14 cellular contexts compared by ENCODE assay signal in genomic region chr10:93752761-93753160, GRCh38. TPM values are rescaled to one million over a fixed set of nuclear protein-coding genes. Genes with fewer than 3 reads are reported as not detected.
A peak's percentile ranks its signal among the peaks of the same experiment; 100 is the strongest.
DNase-seq lines count a peak whose midpoint lies in the region; ATAC-seq and TF ChIP-seq lines count a peak whose summit lies in the region.
"Had no signal": no experiment of that assay in that cellular context is flagged by ENCODE, and none has a peak within 500 bp of the region (broad histone marks: within the 10 kb centered on the region; RNA-seq: fewer than 3 reads in every experiment).

No MANE protein-coding gene starts in this region.

- H3K4ac ChIP-seq in IMR-90 (ENCODE audit: low read depth, low read length): no peak overlapping the region

- no peaks in the 10 kb centered on the region for H3K79me2 ChIP-seq in SK-N-SH (ENCODE audit: insufficient read depth)

- H3K18ac ChIP-seq in IMR-90 (ENCODE audit: low read depth, low read length): no peak overlapping the region

- no peaks in the 10 kb centered on the region for H3K36me3 ChIP-seq in IMR-90 (ENCODE audit: control insufficient read depth, insufficient read depth, low read length)
- no peaks in the 10 kb centered on the region for H3K36me3 ChIP-seq in SK-N-SH (replicated peaks in 1 of 2; ENCODE audit: control insufficient read depth in 1 of 2, insufficient read depth in 2 of 2, low read length in 1 of 2)
- H3K36me3 ChIP-seq: ascending aorta, HAP-1 had no signal

- H3K27ac ChIP-seq in IMR-90 (ENCODE audit: insufficient read depth, low read length): no peak overlapping the region
- no peak overlapping the region for H3K27ac ChIP-seq in SK-N-SH (ENCODE audit: low read depth in 2 of 2, low read length in 1 of 2)
- H3K27ac ChIP-seq: ascending aorta had no signal

- H3K9ac ChIP-seq in IMR-90 (ENCODE audit: low read depth, low read length) (no peak overlapping the region), SK-N-SH (no peak overlapping the region)

- intact Hi-C loops in IMR-90 (cut with micrococcal nuclease): no loop called here

- peaks cover 74% of the 10 kb centered on the region for H3K4me1 Mint-ChIP-seq in brain
- H3K4me1 Mint-ChIP-seq in activated CD8-positive, alpha-beta memory T cell treated with anti-CD3 and anti-CD28 coated beads, Interleukin-2, amount 10 ng/mL, durations not matched to agents 7 days and 5 days: peaks cover 1% of the 10 kb centered on the region

- no peaks in the 10 kb centered on the region for H3K9me3 Mint-ChIP-seq in brain
- no peaks in the 10 kb centered on the region for H3K9me3 Mint-ChIP-seq in activated CD8-positive, alpha-beta memory T cell treated with anti-CD3 and anti-CD28 coated beads, Interleukin-2, amount 10 ng/mL, durations not matched to agents 7 days and 5 days (ENCODE audit: low read depth)
- H3K9me3 Mint-ChIP-seq: activated CD8-positive, alpha-beta T cell treated with anti-CD3 and anti-CD28 coated beads for 36 hours had no signal

- H2AK9ac ChIP-seq in IMR-90 (replicated peaks; ENCODE audit: low read depth, low read length, poor library complexity): no peak overlapping the region

- H2AFZ ChIP-seq in IMR-90 (replicated peaks; ENCODE audit: low read length, poor library complexity) (no peak overlapping the region), SK-N-SH (ENCODE audit: low read depth) (no peak overlapping the region)

- H3K4me3 Mint-ChIP-seq in brain: peak overlapping the region in 3 of 5 experiments; percentile 32 to 74 (median 56)
- H3K4me3 Mint-ChIP-seq in activated CD8-positive, alpha-beta memory T cell treated with anti-CD3 and anti-CD28 coated beads, Interleukin-2, amount 10 ng/mL, durations not matched to agents 7 days and 5 days: no peak overlapping the region
- H3K4me3 Mint-ChIP-seq: activated CD8-positive, alpha-beta T cell treated with anti-CD3 and anti-CD28 coated beads for 36 hours had no signal

- TF ChIP-seq CTCF in IMR-90 (conservative IDR thresholded peaks at IDR 0.05; ENCODE audit: low read depth, low read length) (no peak), brain (conservative IDR thresholded peaks at IDR 0.05) (no peak), SK-N-SH (IDR thresholded peaks at IDR 0.05) (no peak)

- H2BK15ac ChIP-seq in IMR-90 (ENCODE audit: low read depth, low read length): no peak overlapping the region

- H2BK120ac ChIP-seq in IMR-90 (ENCODE audit: low read depth, low read length): no peak overlapping the region

- ATAC-seq in IMR-90 (ENCODE audit: low read depth): no peak
- ATAC-seq in activated CD8-positive, alpha-beta memory T cell treated with anti-CD3 and anti-CD28 coated beads, Interleukin-2, amount 10 ng/mL, durations not matched to agents 7 days and 5 days: no peak
- ATAC-seq: activated CD8-positive, alpha-beta T cell treated with anti-CD3 and anti-CD28 coated beads for 36 hours; naive thymus-derived CD4-positive, alpha-beta T cell had no signal

- no peaks in the 10 kb centered on the region for H3K9me3 ChIP-seq in IMR-90 (ENCODE audit: control insufficient read depth, insufficient read depth, low read length)
- no peaks in the 10 kb centered on the region for H3K9me3 ChIP-seq in SK-N-SH
- H3K9me3 ChIP-seq: ascending aorta, HAP-1 had no signal

- no peak overlapping the region for H3K56ac ChIP-seq in IMR-90 (ENCODE audit: extremely low read depth, insufficient read depth, low read length)

- H4K5ac ChIP-seq in IMR-90 (ENCODE audit: low read depth, low read length): no peak overlapping the region

- H2BK20ac ChIP-seq in IMR-90 (ENCODE audit: low read depth, low read length): no peak overlapping the region

- no TSS peak for BruUV-seq in IMR-90 (replicated peaks; lab: Mats Ljungman, UMichigan)

- POLR2A ChIA-PET in IMR-90 (lab: Charles Lee; ENCODE audit: unreplicated experiment): no interaction called here
- POLR2A ChIA-PET in SK-N-SH (lab: Yijun Ruan, JAX): no interaction called here

- TF ChIP-seq EP300 in SK-N-SH (IDR thresholded peaks at IDR 0.05; ENCODE audit: borderline replicate concordance in 1 of 2, low read depth in 1 of 2, low read length in 1 of 2): no peak

- H3K9me1 ChIP-seq in IMR-90 (ENCODE audit: insufficient read depth, low read length): no peaks in the 10 kb centered on the region

- peaks cover 33% of the 10 kb centered on the region for H3K27me3 ChIP-seq in IMR-90 (ENCODE audit: control insufficient read depth, insufficient read depth, low read length)
- no peaks in the 10 kb centered on the region for H3K27me3 ChIP-seq in SK-N-SH (ENCODE audit: insufficient read depth)
- H3K27me3 ChIP-seq: ascending aorta had no signal

- no peaks in the 10 kb centered on the region for H3K79me1 ChIP-seq in IMR-90 (ENCODE audit: low read depth in 1 of 2, low read length in 2 of 2)

- peak; percentile 12 for DNase-seq in CD1c-positive myeloid dendritic cell (ENCODE audit: extremely low spot score)
- peak; percentile 34 for DNase-seq in IMR-90
- DNase-seq in kidney glomerular epithelial cell (lab: John Stamatoyannopoulos, UW): peak; percentile 20
- no peak for DNase-seq in NCI-H2227 (lab: John Stamatoyannopoulos, UW; ENCODE audit: unreplicated experiment)
- DNase-seq in SK-N-SH: no peak
- DNase-seq in activated CD8-positive, alpha-beta memory T cell treated with anti-CD3 and anti-CD28 coated beads, Interleukin-2, amount 10 ng/mL, durations not matched to agents 7 days and 5 days: no peak
- no peak for DNase-seq in pons (ENCODE audit: low spot score)
- DNase-seq: activated CD8-positive, alpha-beta T cell treated with anti-CD3 and anti-CD28 coated beads for 36 hours; naive thymus-derived CD4-positive, alpha-beta T cell; NCI-H2029 treated with DMSO at 0.1 percent for 48 hours; substantia nigra had no signal

- dilution Hi-C loops in IMR-90 (cut with HindIII; ENCODE audit: low sequenced_read_pairs, unreplicated experiment): no loop called here

- peaks cover under 1% of the 10 kb centered on the region for H3F3A ChIP-seq in SK-N-SH (replicated peaks; ENCODE audit: insufficient read depth)

- no peaks in the 10 kb centered on the region for H3K4me1 ChIP-seq in IMR-90 (ENCODE audit: control insufficient read depth, insufficient read depth, low read length)
- H3K4me1 ChIP-seq in SK-N-SH (ENCODE audit: control insufficient read depth in 1 of 2, insufficient read depth in 2 of 2, low read depth in 1 of 2, low read length in 1 of 2): peaks cover 0 to 16% of the 10 kb centered on the region in 2 experiments; a peak in 1 of 4 replicates

- peak overlapping the region in 4 of 5 experiments; percentile 39 to 97 (median 86) for H3K27ac Mint-ChIP-seq in brain
- no peak overlapping the region for H3K27ac Mint-ChIP-seq in activated CD8-positive, alpha-beta memory T cell treated with anti-CD3 and anti-CD28 coated beads, Interleukin-2, amount 10 ng/mL, durations not matched to agents 7 days and 5 days
- H3K27ac Mint-ChIP-seq: activated CD8-positive, alpha-beta T cell treated with anti-CD3 and anti-CD28 coated beads for 36 hours; naive thymus-derived CD4-positive, alpha-beta T cell had no signal

- no peaks in the 10 kb centered on the region for H3K9me2 ChIP-seq in SK-N-SH

- H3K14ac ChIP-seq in IMR-90 (replicated peaks; ENCODE audit: low read depth, low read length): no peak overlapping the region

- CTCF ChIA-PET in IMR-90 (lab: Yijun Ruan, JAX): no interaction called here
- CTCF ChIA-PET in SK-N-SH (lab: Yijun Ruan, JAX): interaction anchor here (1.3 to 5.2 kb wide), 4 partner anchors 41 to 106 kb away, joined by 4 to 28 read pairs (median 10); partner anchors contain the start of gene FRA10AC1
- CTCF ChIA-PET in activated CD8-positive, alpha-beta memory T cell treated with anti-CD3 and anti-CD28 coated beads, Interleukin-2, amount 10 ng/mL, durations not matched to agents 7 days and 5 days (lab: Charles Lee): no interaction called here

- H4K8ac ChIP-seq in IMR-90 (ENCODE audit: low read depth in 2 of 2, low read length in 2 of 2): no peak overlapping the region

- H3K36me3 Mint-ChIP-seq in brain: no peaks in the 10 kb centered on the region
- no peaks in the 10 kb centered on the region for H3K36me3 Mint-ChIP-seq in activated CD8-positive, alpha-beta memory T cell treated with anti-CD3 and anti-CD28 coated beads, Interleukin-2, amount 10 ng/mL, durations not matched to agents 7 days and 5 days
- H3K36me3 Mint-ChIP-seq: naive thymus-derived CD4-positive, alpha-beta T cell had no signal

- H3K4me2 ChIP-seq in IMR-90 (ENCODE audit: low read depth, low read length) (no peak overlapping the region), SK-N-SH (no peak overlapping the region)

- H2BK5ac ChIP-seq in IMR-90 (ENCODE audit: low read depth, low read length, poor library complexity, severe bottlenecking): no peak overlapping the region

- TF ChIP-seq POLR2A in IMR-90 (IDR thresholded peaks at IDR 0.05; ENCODE audit: low read depth, low read length): no peak

- no peak overlapping the region for H2AK5ac ChIP-seq in IMR-90 (ENCODE audit: low read depth, low read length)

- H3K27me3 Mint-ChIP-seq in brain: peaks cover 2% of the 10 kb centered on the region
- H3K27me3 Mint-ChIP-seq in activated CD8-positive, alpha-beta memory T cell treated with anti-CD3 and anti-CD28 coated beads, Interleukin-2, amount 10 ng/mL, durations not matched to agents 7 days and 5 days: peaks cover 25% of the 10 kb centered on the region

- H3K23ac ChIP-seq in IMR-90 (ENCODE audit: low read depth, low read length): no peak overlapping the region

- in situ Hi-C loops in IMR-90 (cut with MboI; ENCODE audit: low sequenced_read_pairs): no loop called here

- H4K20me1 ChIP-seq in IMR-90 (ENCODE audit: insufficient read depth, low read length) (no peaks in the 10 kb centered on the region), SK-N-SH (ENCODE audit: insufficient read depth) (no peaks in the 10 kb centered on the region)

- no peak overlapping the region for H4K91ac ChIP-seq in IMR-90 (ENCODE audit: insufficient read depth, low read depth, low read length)

- H3K4me3 ChIP-seq in IMR-90 (ENCODE audit: insufficient read depth, low read depth, low read length): no peak overlapping the region
- H3K4me3 ChIP-seq in SK-N-SH (ENCODE audit: low read depth in 2 of 2, low read length in 1 of 2): no peak overlapping the region
- H3K4me3 ChIP-seq: HAP-1 had no signal

- TF ChIP-seq RAD21 in IMR-90 (IDR thresholded peaks at IDR 0.05; ENCODE audit: low read length) (no peak), SK-N-SH (IDR thresholded peaks at IDR 0.05; ENCODE audit: low read length) (no peak)

RNA-seq across cellular contexts. Expression of gene LGI1, which starts 5.0 kb away (rescaled TPM):
- not detected in 2 replicates for total RNA-seq in IMR-90 (2012; rRNA removed)
- not detected in 2 replicates for polyA plus RNA-seq in IMR-90 (2012; rRNA removed)
- not detected in 2 replicates for polyA plus RNA-seq in IMR-90 (2012; cell fraction: cytosol; rRNA removed)
- not detected in 2 replicates for polyA plus RNA-seq in IMR-90 (2012; cell fraction: nucleus; rRNA removed; ENCODE audit: low replicate concordance)
- 6.7 TPM for polyA plus RNA-seq in brain (ENCODE audit: insufficient read depth, low read depth, low replicate concordance)
- polyA plus RNA-seq in SK-N-SH (2012; rRNA removed): 0.03 TPM in 1 of 2 replicates, not detected in the other
- polyA plus RNA-seq in SK-N-SH (2012; cell fraction: cytosol; rRNA removed): 0.05 and 0.13 TPM in 2 replicates
- not detected in 2 replicates for polyA plus RNA-seq in SK-N-SH (2012; cell fraction: nucleus; rRNA removed)
- not detected for total RNA-seq in activated CD8-positive, alpha-beta memory T cell treated with anti-CD3 and anti-CD28 coated beads, Interleukin-2, amount 10 ng/mL, durations not matched to agents 7 days and 5 days
- total RNA-seq: activated CD8-positive, alpha-beta T cell treated with anti-CD3 and anti-CD28 coated beads for 36 hours; ascending aorta; naive thymus-derived CD4-positive, alpha-beta T cell had no signal
- polyA plus RNA-seq: naive thymus-derived CD4-positive, alpha-beta T cell had no signal

RNA-seq across cellular contexts. Expression of gene FRA10AC1, which starts 50.4 kb away (rescaled TPM):
- 1.6 and 10.6 TPM in 2 replicates for total RNA-seq in IMR-90 (2012; rRNA removed)
- 4.9 and 7.7 TPM in 2 replicates for polyA plus RNA-seq in IMR-90 (2012; rRNA removed)
- 0.43 and 0.60 TPM in 2 replicates for polyA plus RNA-seq in IMR-90 (2012; cell fraction: cytosol; rRNA removed)
- 1.6 and 17.6 TPM in 2 replicates for polyA plus RNA-seq in IMR-90 (2012; cell fraction: nucleus; rRNA removed; ENCODE audit: low replicate concordance)
- 10.0 TPM for polyA plus RNA-seq in brain (ENCODE audit: insufficient read depth, low read depth, low replicate concordance)
- 3.9 and 4.1 TPM in 2 replicates for polyA plus RNA-seq in SK-N-SH (2012; rRNA removed)
- polyA plus RNA-seq in SK-N-SH (2012; cell fraction: cytosol; rRNA removed): 3.1 and 4.9 TPM in 2 replicates
- 12.7 and 13.6 TPM in 2 replicates for polyA plus RNA-seq in SK-N-SH (2012; cell fraction: nucleus; rRNA removed)
- total RNA-seq in activated CD8-positive, alpha-beta memory T cell treated with anti-CD3 and anti-CD28 coated beads, Interleukin-2, amount 10 ng/mL, durations not matched to agents 7 days and 5 days: 10 to 100 TPM; 12.5 to 12.8 TPM

Comparison
In these comparisons a context has a peak if more than half of its experiments do, and no peak if none do; other contexts are left out.
1. DNase-seq: peak in CD1c-positive myeloid dendritic cell (single experiment), IMR-90 (single experiment) and kidney glomerular epithelial cell (single experiment); none in NCI-H2227 (single experiment), SK-N-SH (single experiment), activated CD8-positive, alpha-beta memory T cell treated with anti-CD3 and anti-CD28 coated beads, Interleukin-2, amount 10 ng/mL, durations not matched to agents 7 days and 5 days (single experiment) and pons (single experiment).